9 cellular contexts compared by ENCODE assay signal in the genomic region with DNA sequence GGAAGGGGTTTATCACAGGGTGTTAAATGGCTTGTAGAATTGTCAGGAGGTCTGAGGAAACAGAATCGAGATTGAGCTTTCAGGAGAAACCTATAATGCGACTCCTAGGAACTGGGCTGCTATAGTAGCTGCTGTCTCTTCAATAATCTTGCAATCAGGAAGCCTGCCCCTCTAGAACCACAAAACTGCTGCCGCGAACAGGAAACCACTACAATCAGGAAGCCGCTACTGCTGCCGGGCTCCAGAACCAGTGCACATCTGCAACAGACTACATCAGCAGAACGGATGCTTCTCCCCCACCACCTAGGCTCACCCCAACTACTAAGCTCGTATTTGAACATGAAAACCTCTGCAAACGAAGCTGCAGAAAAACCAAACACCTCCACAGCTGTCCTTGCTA. TPM values are rescaled to one million over a fixed set of nuclear protein-coding genes. Genes with fewer than 3 reads are reported as not detected.
DNase-seq lines count a peak whose midpoint lies in the region; ATAC-seq lines count a peak whose summit lies in the region.
"Had no signal": no experiment of that assay in that cellular context is flagged by ENCODE, and none has a peak within 500 bp of the region (broad histone marks: within the 10 kb centered on the region; RNA-seq: fewer than 3 reads in every experiment).

No MANE protein-coding gene starts in this region.

- no peak overlapping the region for H3K27ac Mint-ChIP-seq in activated CD4-positive, alpha-beta T cell treated with anti-CD3 and anti-CD28 coated beads, Interleukin-2, amount 10 ng/mL, durations not matched to agents 24 days and 14 days
- H3K27ac Mint-ChIP-seq in stimulated activated effector memory CD8-positive, alpha-beta T cell treated with anti-CD3 and anti-CD28 coated beads, Interleukin-12 subunit alpha, Interleukin-12 subunit beta, amount 100 ng/mL, for 72 hours, result no peak overlapping the region

- H3K9me3 Mint-ChIP-seq in activated CD4-positive, alpha-beta T cell treated with anti-CD3 and anti-CD28 coated beads, Interleukin-2, amount 10 ng/mL, durations not matched to agents 24 days and 14 days, result peaks cover 4% of the 10 kb centered on the region
- H3K9me3 Mint-ChIP-seq in stimulated activated effector memory CD8-positive, alpha-beta T cell treated with anti-CD3 and anti-CD28 coated beads, Interleukin-12 subunit alpha, Interleukin-12 subunit beta, amount 100 ng/mL, for 72 hours, result no peaks in the 10 kb centered on the region

- H3K4me3 Mint-ChIP-seq in activated CD4-positive, alpha-beta T cell treated with anti-CD3 and anti-CD28 coated beads, Interleukin-2, amount 10 ng/mL, durations not matched to agents 24 days and 14 days, result no peak overlapping the region
- H3K4me3 Mint-ChIP-seq in stimulated activated effector memory CD8-positive, alpha-beta T cell treated with anti-CD3 and anti-CD28 coated beads, Interleukin-12 subunit alpha, Interleukin-12 subunit beta, amount 100 ng/mL, for 72 hours, result no peak overlapping the region

- intact Hi-C loops in activated CD4-positive, alpha-beta T cell treated with anti-CD3 and anti-CD28 coated beads, Interleukin-2, amount 10 ng/mL, durations not matched to agents 24 days and 14 days (cut with micrococcal nuclease), result loop anchor here (2.0 kb wide), 2 partner anchors 32 to 60 kb away; a partner anchor contains a TSS
- intact Hi-C loops in left cardiac atrium (cut with DNase I), result no loop called here
- intact Hi-C loops in posterior vena cava (cut with DNase I), result no loop called here

- ATAC-seq in GM18858 (IDR thresholded peaks at IDR 0.05; ENCODE audit: unreplicated experiment), result peak; percentile 57
- ATAC-seq in HG03442 (IDR thresholded peaks at IDR 0.05; ENCODE audit: unreplicated experiment), result peak; percentile 75
- peak; percentile 65 to 82 for ATAC-seq in left cardiac atrium
- ATAC-seq in stimulated activated effector memory CD8-positive, alpha-beta T cell treated with anti-CD3 and anti-CD28 coated beads, Interleukin-12 subunit alpha, Interleukin-12 subunit beta, amount 100 ng/mL, for 72 hours, result peak; percentile 62
- ATAC-seq in HG02642 (IDR thresholded peaks at IDR 0.05; ENCODE audit: poor library complexity, unreplicated experiment), result no peak

- peaks cover 56% of the 10 kb centered on the region for H3K36me3 Mint-ChIP-seq in activated CD4-positive, alpha-beta T cell treated with anti-CD3 and anti-CD28 coated beads, Interleukin-2, amount 10 ng/mL, durations not matched to agents 24 days and 14 days (ENCODE audit: low read depth)
- peaks cover 15% of the 10 kb centered on the region for H3K36me3 Mint-ChIP-seq in stimulated activated effector memory CD8-positive, alpha-beta T cell treated with anti-CD3 and anti-CD28 coated beads, Interleukin-12 subunit alpha, Interleukin-12 subunit beta, amount 100 ng/mL, for 72 hours

- DNase-seq in activated CD4-positive, alpha-beta T cell treated with anti-CD3 and anti-CD28 coated beads, Interleukin-2, amount 10 ng/mL, durations not matched to agents 24 days and 14 days, result peak; percentile 95
- DNase-seq in left cardiac atrium (peak; percentile 52), NCI-H748 (lab: John Stamatoyannopoulos, UW; ENCODE audit: unreplicated experiment) (no peak), posterior vena cava (ENCODE audit: low spot score) (no peak)
- DNase-seq in stimulated activated effector memory CD8-positive, alpha-beta T cell treated with anti-CD3 and anti-CD28 coated beads, Interleukin-12 subunit alpha, Interleukin-12 subunit beta, amount 100 ng/mL, for 72 hours (ENCODE audit: low spot score in 2 of 2), result peak; percentile 43 to 80

- no peaks in the 10 kb centered on the region for H3K27me3 Mint-ChIP-seq in activated CD4-positive, alpha-beta T cell treated with anti-CD3 and anti-CD28 coated beads, Interleukin-2, amount 10 ng/mL, durations not matched to agents 24 days and 14 days

- peaks cover 61% of the 10 kb centered on the region for H3K4me1 Mint-ChIP-seq in activated CD4-positive, alpha-beta T cell treated with anti-CD3 and anti-CD28 coated beads, Interleukin-2, amount 10 ng/mL, durations not matched to agents 24 days and 14 days
- peaks cover 60% of the 10 kb centered on the region for H3K4me1 Mint-ChIP-seq in stimulated activated effector memory CD8-positive, alpha-beta T cell treated with anti-CD3 and anti-CD28 coated beads, Interleukin-12 subunit alpha, Interleukin-12 subunit beta, amount 100 ng/mL, for 72 hours

RNA-seq across cellular contexts. Expression of a gene that starts 31.6 kb away (rescaled TPM):
- total RNA-seq in activated CD4-positive, alpha-beta T cell treated with anti-CD3 and anti-CD28 coated beads, Interleukin-2, amount 10 ng/mL, durations not matched to agents 24 days and 14 days, result 148 and 150 TPM in 2 replicates
- total RNA-seq in left cardiac atrium (1 to 10 TPM in 1 of 2 donors, under 1 TPM in 1; 0.91 to 1.2 TPM), posterior vena cava (1 to 10 TPM; 2.9 to 3.0 TPM)
- total RNA-seq: renal cortical epithelial cell had no signal

Comparison
In these comparisons a context has a peak if more than half of its experiments do, and no peak if none do; other contexts are left out.
1. DNase-seq: peak in activated CD4-positive, alpha-beta T cell treated with anti-CD3 and anti-CD28 coated beads, Interleukin-2, amount 10 ng/mL, durations not matched to agents 24 days and 14 days (single experiment), left cardiac atrium (single experiment) and stimulated activated effector memory CD8-positive, alpha-beta T cell treated with anti-CD3 and anti-CD28 coated beads, Interleukin-12 subunit alpha, Interleukin-12 subunit beta, amount 100 ng/mL, for 72 hours (2 of 2); none in NCI-H748 (single experiment) and posterior vena cava (single experiment).
2. RNA of a gene that starts 31.6 kb away (total RNA-seq): 148 to 150 TPM in activated CD4-positive, alpha-beta T cell treated with anti-CD3 and anti-CD28 coated beads, Interleukin-2, amount 10 ng/mL, durations not matched to agents 24 days and 14 days; 2.9 to 3.0 TPM in posterior vena cava and 0.91 to 1.2 TPM in left cardiac atrium; every median in the first group is over 10 times any median in the second.